18 cellular contexts compared by ENCODE assay signal in genomic region chr20:58696411-58696961, GRCh38.
"Had no signal": no experiment of that assay in that cellular context is flagged by ENCODE, and none has a peak within 500 bp of the region (broad histone marks: within the 10 kb centered on the region; RNA-seq: fewer than 3 reads in every experiment).

No MANE protein-coding gene starts in this region.

- H3K27ac ChIP-seq: body of pancreas, skin epidermis, testis had no signal

- H3K27me3 ChIP-seq: body of pancreas, testis had no signal

- DNase-seq: activated CD4-positive, alpha-beta T cell treated with anti-CD3 and anti-CD28 coated beads, Interleukin-2, amount 10 ng/mL, durations not matched to agents 24 days and 14 days; activated CD4-positive, CD25-positive, alpha-beta regulatory T cell; activated CD8-positive, alpha-beta T cell treated with anti-CD3 and anti-CD28 coated beads, Interleukin-2, amount 10 ng/mL, durations not matched to agents 7 days and 5 days; activated gamma-delta T cell; activated naive CD8-positive, alpha-beta T cell treated with anti-CD3 and anti-CD28 coated beads, Interleukin-2, amount 10 ng/mL, durations not matched to agents 7 days and 5 days; effector memory CD8-positive, alpha-beta T cell; mammary epithelial cell; midbrain; stimulated activated CD4-positive, alpha-beta T cell treated with anti-CD3 and anti-CD28 coated beads, Interleukin-4, amount 100 ng/mL, for 4 hours; T-helper 1 cell; T-helper 9 cell; testis had no signal

- H3K4me3 ChIP-seq: body of pancreas, skin epidermis, testis had no signal

- H3K27ac Mint-ChIP-seq: activated CD4-positive, alpha-beta T cell treated with anti-CD3 and anti-CD28 coated beads, Interleukin-2, amount 10 ng/mL, durations not matched to agents 24 days and 14 days; activated naive CD8-positive, alpha-beta T cell treated with anti-CD3 and anti-CD28 coated beads, Interleukin-2, amount 10 ng/mL, durations not matched to agents 7 days and 5 days; stimulated activated memory B cell treated with anti-CD40 and anti-IgM and Interleukin-4, amounts not matched to agents 10 μg/mL and 1 μg/mL and 100 μg/mL, for 72 hours had no signal

- ATAC-seq: activated CD8-positive, alpha-beta T cell treated with anti-CD3 and anti-CD28 coated beads, Interleukin-2, amount 10 ng/mL, durations not matched to agents 7 days and 5 days; body of pancreas; effector memory CD8-positive, alpha-beta T cell; SK-N-SH treated with all-trans-retinoic acid at 6 μM for 48 hours; stimulated activated memory B cell treated with anti-CD40 and anti-IgM and Interleukin-4, amounts not matched to agents 10 μg/mL and 1 μg/mL and 100 μg/mL, for 72 hours had no signal

- H3K9me3 Mint-ChIP-seq: activated CD4-positive, alpha-beta T cell treated with anti-CD3 and anti-CD28 coated beads, Interleukin-2, amount 10 ng/mL, durations not matched to agents 24 days and 14 days; activated naive CD8-positive, alpha-beta T cell treated with anti-CD3 and anti-CD28 coated beads, Interleukin-2, amount 10 ng/mL, durations not matched to agents 7 days and 5 days; effector memory CD8-positive, alpha-beta T cell; stimulated activated memory B cell treated with anti-CD40 and anti-IgM and Interleukin-4, amounts not matched to agents 10 μg/mL and 1 μg/mL and 100 μg/mL, for 72 hours; type B pancreatic cell had no signal

- H3K4me3 Mint-ChIP-seq: activated CD4-positive, alpha-beta T cell treated with anti-CD3 and anti-CD28 coated beads, Interleukin-2, amount 10 ng/mL, durations not matched to agents 24 days and 14 days; activated CD8-positive, alpha-beta T cell treated with anti-CD3 and anti-CD28 coated beads, Interleukin-2, amount 10 ng/mL, durations not matched to agents 7 days and 5 days; activated naive CD8-positive, alpha-beta T cell treated with anti-CD3 and anti-CD28 coated beads, Interleukin-2, amount 10 ng/mL, durations not matched to agents 7 days and 5 days; effector memory CD8-positive, alpha-beta T cell; stimulated activated memory B cell treated with anti-CD40 and anti-IgM and Interleukin-4, amounts not matched to agents 10 μg/mL and 1 μg/mL and 100 μg/mL, for 72 hours had no signal

- H3K27me3 Mint-ChIP-seq: activated CD4-positive, alpha-beta T cell treated with anti-CD3 and anti-CD28 coated beads, Interleukin-2, amount 10 ng/mL, durations not matched to agents 24 days and 14 days; activated naive CD8-positive, alpha-beta T cell treated with anti-CD3 and anti-CD28 coated beads, Interleukin-2, amount 10 ng/mL, durations not matched to agents 7 days and 5 days; effector memory CD8-positive, alpha-beta T cell; progenitor cell of endocrine pancreas; stimulated activated memory B cell treated with anti-CD40 and anti-IgM and Interleukin-4, amounts not matched to agents 10 μg/mL and 1 μg/mL and 100 μg/mL, for 72 hours; type B pancreatic cell had no signal

- H3K9me3 ChIP-seq: body of pancreas, testis had no signal
